ENCODE assay signal across 10 cellular contexts in the genomic region with DNA sequence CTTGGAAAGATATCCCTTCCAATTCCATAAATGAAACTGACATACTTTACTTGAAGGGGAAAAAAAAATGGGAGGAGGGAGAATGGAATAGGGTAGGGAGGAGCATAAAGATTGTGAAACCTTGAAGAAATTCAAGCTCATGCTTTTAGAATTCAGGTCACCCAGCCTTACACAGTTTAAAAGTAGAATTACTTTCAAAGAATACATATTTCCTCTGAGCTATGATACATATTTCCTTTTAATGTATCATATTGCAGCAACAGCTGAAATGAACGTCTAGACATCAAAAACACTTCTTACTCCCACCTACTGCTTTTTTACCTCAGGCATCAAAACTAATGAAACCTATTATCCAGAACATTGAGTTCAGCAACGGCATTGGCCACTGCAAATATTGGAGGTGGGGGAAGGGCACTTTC.
DNase-seq lines count a peak whose midpoint lies in the region; ATAC-seq and TF ChIP-seq lines count a peak whose summit lies in the region.
"Had no signal": no experiment of that assay in that cellular context is flagged by ENCODE, and none has a peak within 500 bp of the region (broad histone marks: within the 10 kb centered on the region; RNA-seq: fewer than 3 reads in every experiment).

No MANE protein-coding gene starts in this region.

- H3K36me3 ChIP-seq in psoas muscle (ENCODE audit: insufficient read depth in 1 of 2, low read depth in 1 of 2) = no peaks in the 10 kb centered on the region
- H3K36me3 ChIP-seq in colonic mucosa = no peaks in the 10 kb centered on the region

- H3K9ac ChIP-seq in colonic mucosa (ENCODE audit: low read depth in 2 of 2, low read length in 2 of 2) = no peak overlapping the region

- H3K27ac ChIP-seq in psoas muscle (peak overlapping the region; percentile 67), colonic mucosa (no peak overlapping the region)
- H3K27ac ChIP-seq: foreskin keratinocyte had no signal

- CTCF ChIA-PET in activated CD4-positive, alpha-beta memory T cell treated with anti-CD3 and anti-CD28 coated beads for 36 hours (lab: Charles Lee) = interaction anchor here (1.2 kb wide), 1 partner anchor 51 kb away, joined by 3 read pairs; no protein-coding TSS in a partner anchor
- CTCF ChIA-PET in activated CD4-positive, alpha-beta memory T cell treated with anti-CD3 and anti-CD28 coated beads, Interleukin-2, amount 10 ng/mL, durations not matched to agents 7 days and 5 days (lab: Charles Lee) = interaction anchor here (0.7 to 1.1 kb wide), 2 partner anchors 15 to 60 kb away, joined by 3 read pairs; no protein-coding TSS in a partner anchor

- no peaks in the 10 kb centered on the region for H3K27me3 ChIP-seq in psoas muscle (ENCODE audit: insufficient read depth in 3 of 3, low read length in 2 of 3)
- H3K27me3 ChIP-seq in colonic mucosa = no peaks in the 10 kb centered on the region
- H3K27me3 ChIP-seq: foreskin keratinocyte had no signal

- no peaks in the 10 kb centered on the region for H3K36me3 Mint-ChIP-seq in activated CD4-positive, alpha-beta memory T cell treated with anti-CD3 and anti-CD28 coated beads for 36 hours
- peaks cover 3% of the 10 kb centered on the region for H3K36me3 Mint-ChIP-seq in activated CD4-positive, alpha-beta memory T cell treated with anti-CD3 and anti-CD28 coated beads, Interleukin-2, amount 10 ng/mL, durations not matched to agents 7 days and 5 days (ENCODE audit: low read depth)
- no peaks in the 10 kb centered on the region for H3K36me3 Mint-ChIP-seq in endothelial cell (ENCODE audit: low read depth, unreplicated experiment)

- H3K27ac Mint-ChIP-seq in activated CD4-positive, alpha-beta memory T cell treated with anti-CD3 and anti-CD28 coated beads for 36 hours = peak overlapping the region; percentile 21
- H3K27ac Mint-ChIP-seq in activated CD4-positive, alpha-beta memory T cell treated with anti-CD3 and anti-CD28 coated beads, Interleukin-2, amount 10 ng/mL, durations not matched to agents 7 days and 5 days = no peak overlapping the region
- H3K27ac Mint-ChIP-seq in endothelial cell (ENCODE audit: unreplicated experiment) = peak overlapping the region; percentile 8

- no peak for DNase-seq in activated CD4-positive, alpha-beta memory T cell treated with anti-CD3 and anti-CD28 coated beads for 36 hours
- DNase-seq in activated CD4-positive, alpha-beta memory T cell treated with anti-CD3 and anti-CD28 coated beads, Interleukin-2, amount 10 ng/mL, durations not matched to agents 7 days and 5 days = no peak
- DNase-seq in NCI-H69 (lab: John Stamatoyannopoulos, UW) (peak; percentile 97), endothelial cell (ENCODE audit: low spot score) (no peak), psoas muscle (no peak), colonic mucosa (no peak), superior temporal gyrus (ENCODE audit: extremely low spot score) (no peak)
- DNase-seq: H7 had no signal

- POLR2A ChIA-PET in activated CD4-positive, alpha-beta memory T cell treated with anti-CD3 and anti-CD28 coated beads for 36 hours (lab: Charles Lee) = no interaction called here
- POLR2A ChIA-PET in activated CD4-positive, alpha-beta memory T cell treated with anti-CD3 and anti-CD28 coated beads, Interleukin-2, amount 10 ng/mL, durations not matched to agents 7 days and 5 days (lab: Charles Lee) = no interaction called here

- peaks cover 67% of the 10 kb centered on the region for H3K4me1 Mint-ChIP-seq in activated CD4-positive, alpha-beta memory T cell treated with anti-CD3 and anti-CD28 coated beads for 36 hours (ENCODE audit: low read depth)
- H3K4me1 Mint-ChIP-seq in activated CD4-positive, alpha-beta memory T cell treated with anti-CD3 and anti-CD28 coated beads, Interleukin-2, amount 10 ng/mL, durations not matched to agents 7 days and 5 days = peaks cover 28% of the 10 kb centered on the region
- peaks cover 26% of the 10 kb centered on the region for H3K4me1 Mint-ChIP-seq in endothelial cell (ENCODE audit: unreplicated experiment)

- peak overlapping the region; percentile 17 for H3K4me3 Mint-ChIP-seq in activated CD4-positive, alpha-beta memory T cell treated with anti-CD3 and anti-CD28 coated beads for 36 hours
- no peak overlapping the region for H3K4me3 Mint-ChIP-seq in activated CD4-positive, alpha-beta memory T cell treated with anti-CD3 and anti-CD28 coated beads, Interleukin-2, amount 10 ng/mL, durations not matched to agents 7 days and 5 days
- no peak overlapping the region for H3K4me3 Mint-ChIP-seq in endothelial cell (ENCODE audit: unreplicated experiment)

- no peaks in the 10 kb centered on the region for H3K27me3 Mint-ChIP-seq in activated CD4-positive, alpha-beta memory T cell treated with anti-CD3 and anti-CD28 coated beads for 36 hours
- H3K27me3 Mint-ChIP-seq in activated CD4-positive, alpha-beta memory T cell treated with anti-CD3 and anti-CD28 coated beads, Interleukin-2, amount 10 ng/mL, durations not matched to agents 7 days and 5 days = no peaks in the 10 kb centered on the region
- H3K27me3 Mint-ChIP-seq in endothelial cell (ENCODE audit: unreplicated experiment) = peaks cover 2% of the 10 kb centered on the region

- intact Hi-C loops in activated CD4-positive, alpha-beta memory T cell treated with anti-CD3 and anti-CD28 coated beads for 36 hours (cut with micrococcal nuclease) = loop anchor here (5.0 kb wide), 1 partner anchor 59 kb away; no protein-coding TSS in a partner anchor
- intact Hi-C loops in psoas muscle (cut with DNase I) = no loop called here
- intact Hi-C loops in colonic mucosa (cut with DNase I) = no loop called here

- WGBS in psoas muscle, 3 donors = 2 to 6% (median 5%) methylated on average over 2 of the region's 2 CpGs

- no peaks in the 10 kb centered on the region for H3K9me3 Mint-ChIP-seq in activated CD4-positive, alpha-beta memory T cell treated with anti-CD3 and anti-CD28 coated beads for 36 hours
- H3K9me3 Mint-ChIP-seq in activated CD4-positive, alpha-beta memory T cell treated with anti-CD3 and anti-CD28 coated beads, Interleukin-2, amount 10 ng/mL, durations not matched to agents 7 days and 5 days = no peaks in the 10 kb centered on the region
- H3K9me3 Mint-ChIP-seq in endothelial cell (ENCODE audit: unreplicated experiment) = no peaks in the 10 kb centered on the region

- no peaks in the 10 kb centered on the region for H3K9me3 ChIP-seq in psoas muscle
- H3K9me3 ChIP-seq in colonic mucosa = no peaks in the 10 kb centered on the region

- H3K4me1 ChIP-seq in psoas muscle (peaks cover 89% of the 10 kb centered on the region), colonic mucosa (peaks cover 9% of the 10 kb centered on the region)

- peak overlapping the region; percentile 21 for H3K4me3 ChIP-seq in psoas muscle
- H3K4me3 ChIP-seq in colonic mucosa = no peak overlapping the region

- TF ChIP-seq CTCF in endothelial cell (IDR thresholded peaks at IDR 0.05; ENCODE audit: unreplicated experiment) (no peak), psoas muscle (IDR thresholded peaks at IDR 0.05) (no peak), colonic mucosa (IDR thresholded peaks at IDR 0.05) (no peak)

- peak; percentile 51 to 61 (median 56) for ATAC-seq in psoas muscle
- ATAC-seq in HG02763 (IDR thresholded peaks at IDR 0.05; ENCODE audit: unreplicated experiment) = no peak
- ATAC-seq: foreskin keratinocyte had no signal
